24 cellular contexts compared by ENCODE assay signal in the genomic region with DNA sequence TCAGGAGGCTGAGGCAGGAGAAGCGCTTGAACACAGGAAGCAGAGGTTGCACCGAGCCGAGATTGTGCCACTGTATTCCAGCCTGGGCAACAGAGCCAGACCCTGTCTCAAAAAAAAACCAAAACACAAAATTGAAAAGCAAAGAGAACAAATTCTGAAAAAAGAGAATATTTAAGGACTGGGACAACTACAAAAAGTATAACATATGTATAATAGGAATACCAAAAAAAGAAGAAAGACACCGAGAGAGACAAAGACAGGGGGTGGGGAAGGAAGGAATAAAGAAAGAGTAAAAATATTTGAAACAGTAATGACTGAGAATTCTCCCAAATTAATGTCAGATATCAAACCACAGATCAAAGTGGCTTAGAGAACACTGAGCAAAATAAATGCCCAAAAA.
"Had no signal": no experiment of that assay in that cellular context is flagged by ENCODE, and none has a peak within 500 bp of the region (broad histone marks: within the 10 kb centered on the region; RNA-seq: fewer than 3 reads in every experiment).

No MANE protein-coding gene starts in this region.

- H3K27ac Mint-ChIP-seq: dendritic cell treated with granulocyte-macrophage colony-stimulating factor and Interleukin-4, amounts not matched to agents 40 ng/mL and 50 ng/mL, for 4 days; effector memory CD8-positive, alpha-beta T cell; endodermal cell had no signal

- H3K9me3 Mint-ChIP-seq: effector memory CD8-positive, alpha-beta T cell had no signal

- H3K27ac ChIP-seq: colonic mucosa, coronary artery, dorsolateral prefrontal cortex, epithelial cell of prostate, esophagus muscularis mucosa, esophagus squamous epithelium, foreskin keratinocyte, gastrocnemius medialis, gastroesophageal sphincter, heart left ventricle, heart right ventricle, hepatocyte had no signal

- H3K4me3 ChIP-seq: colonic mucosa, coronary artery, dorsolateral prefrontal cortex, esophagus muscularis mucosa, esophagus squamous epithelium, gastrocnemius medialis, gastroesophageal sphincter, heart left ventricle, heart right ventricle, hepatocyte had no signal

- H3K9me3 ChIP-seq: colonic mucosa, esophagus muscularis mucosa, gastrocnemius medialis, gastroesophageal sphincter had no signal

- DNase-seq: colonic mucosa; cortex of kidney; dermis blood vessel endothelial cell; dorsolateral prefrontal cortex; effector CD4-positive, alpha-beta T cell; effector CD8-positive, alpha-beta T cell; effector memory CD4-positive, alpha-beta T cell; effector memory CD8-positive, alpha-beta T cell; endodermal cell; esophagus squamous epithelium; foreskin fibroblast; foreskin keratinocyte; foreskin melanocyte; gastrocnemius medialis; glutamatergic neuron; head of caudate nucleus; heart left ventricle; heart right ventricle had no signal

- H3K36me3 ChIP-seq: colonic mucosa, esophagus muscularis mucosa, esophagus squamous epithelium, gastrocnemius medialis, gastroesophageal sphincter, heart left ventricle, heart right ventricle had no signal

- H3K4me3 Mint-ChIP-seq: dendritic cell treated with granulocyte-macrophage colony-stimulating factor and Interleukin-4, amounts not matched to agents 40 ng/mL and 50 ng/mL, for 4 days; effector memory CD8-positive, alpha-beta T cell; endodermal cell had no signal

- H3K4me1 ChIP-seq: colonic mucosa, foreskin keratinocyte had no signal
